37 cellular contexts compared by ENCODE assay signal in genomic region chr10:61814160-61814559, GRCh38.
"Had no signal": no experiment of that assay in that cellular context is flagged by ENCODE, and none has a peak within 500 bp of the region (broad histone marks: within the 10 kb centered on the region; RNA-seq: fewer than 3 reads in every experiment).

No MANE protein-coding gene starts in this region.

- H3K9me3 Mint-ChIP-seq: activated B cell treated with CpG ODN at 0.5 μM for 24 hours; activated CD4-positive, alpha-beta memory T cell treated with anti-CD3 and anti-CD28 coated beads for 36 hours; activated CD8-positive, alpha-beta T cell treated with anti-CD3 and anti-CD28 coated beads for 36 hours; activated naive CD4-positive, alpha-beta T cell treated with anti-CD3 and anti-CD28 coated beads for 36 hours; activated naive CD8-positive, alpha-beta T cell treated with anti-CD3 and anti-CD28 coated beads for 36 hours; activated T-cell treated with anti-CD3 and anti-CD28 coated beads, Interleukin-2, amount 50 U/mL, for 4 hours; activated T-cell treated with anti-CD3 and anti-CD28 coated beads, Interleukin-2, amount 50 U/mL, for 72 hours; activated T-helper 1 cell treated with anti-CD3 and anti-CD28 coated beads, Interleukin-12 subunit alpha, Interleukin-12 subunit beta, Interleukin-2, Interleukin-4 antibody, amounts not matched to agents 30 ng/mL and 10 ng/mL and 1 ng/mL, durations not matched to agents 14 hours and 24 hours and 36 hours; activated T-helper 17 cell treated with anti-CD3 and anti-CD28 coated beads, Interleukin-2, amount 50 U/mL, for 72 hours; central memory CD8-positive, alpha-beta T cell; T-helper 1 cell treated with Interleukin-12 subunit alpha and Interleukin-12 subunit beta and Interleukin-4 antibody, amounts not matched to agents 30 μg/mL and 1 μg/mL, for 36 hours; T-helper 2 cell treated with Interferon-gamma antibody and Interleukin-4, amounts not matched to agents 5 μg/mL and 100 μg/mL, for 36 hours had no signal

- H3K27ac Mint-ChIP-seq: activated B cell treated with CpG ODN at 0.5 μM for 24 hours; activated CD4-positive, alpha-beta memory T cell treated with anti-CD3 and anti-CD28 coated beads for 36 hours; activated CD4-positive, alpha-beta T cell treated with anti-CD3 and anti-CD28 coated beads, Interleukin-2, amount 10 ng/mL, durations not matched to agents 24 days and 14 days; activated CD8-positive, alpha-beta T cell treated with anti-CD3 and anti-CD28 coated beads for 36 hours; activated naive CD4-positive, alpha-beta T cell treated with anti-CD3 and anti-CD28 coated beads for 36 hours; activated naive CD4-positive, alpha-beta T cell treated with anti-CD3 and anti-CD28 coated beads, Interleukin-2, amount 50 U/mL, for 72 hours; activated naive CD8-positive, alpha-beta T cell treated with anti-CD3 and anti-CD28 coated beads for 36 hours; activated T-cell treated with anti-CD3 and anti-CD28 coated beads, Interleukin-2, amount 50 U/mL, for 72 hours; activated T-helper 1 cell treated with anti-CD3 and anti-CD28 coated beads, Interleukin-12 subunit alpha, Interleukin-12 subunit beta, Interleukin-2, Interleukin-4 antibody, amounts not matched to agents 30 ng/mL and 10 ng/mL and 1 ng/mL, durations not matched to agents 14 hours and 24 hours and 36 hours; activated T-helper 17 cell treated with anti-CD3 and anti-CD28 coated beads, Interleukin-2, amount 50 U/mL, for 72 hours; brain; T-helper 1 cell treated with Interleukin-12 subunit alpha and Interleukin-12 subunit beta and Interleukin-4 antibody, amounts not matched to agents 30 μg/mL and 1 μg/mL, for 36 hours had no signal

- H3K4me3 ChIP-seq: adrenal gland, ascending aorta, cardiac muscle cell had no signal

- FAIRE-seq: bronchial epithelial cell, TTC549 had no signal

- DNase-seq: activated B cell treated with CpG ODN at 0.5 μM for 24 hours; activated CD4-positive, alpha-beta memory T cell treated with anti-CD3 and anti-CD28 coated beads for 36 hours; activated CD4-positive, alpha-beta T cell treated with anti-CD3 and anti-CD28 coated beads for 4 hours; activated CD4-positive, alpha-beta T cell treated with anti-CD3 and anti-CD28 coated beads, Interleukin-2, amount 10 ng/mL, durations not matched to agents 24 days and 14 days; activated CD4-positive, alpha-beta T cell treated with anti-CD3 and anti-CD28 coated beads, Interleukin-2, amount 50 U/mL, for 1 hour; activated CD4-positive, alpha-beta T cell treated with anti-CD3 and anti-CD28 coated beads, Interleukin-2, amount 50 U/mL, for 4 hours; activated CD4-positive, CD25-positive, alpha-beta regulatory T cell treated with anti-CD3 and anti-CD28 coated beads, Interleukin-2, amount 50 U/mL, for 72 hours; activated CD8-positive, alpha-beta T cell treated with anti-CD3 and anti-CD28 coated beads for 36 hours; activated effector memory CD4-positive, alpha-beta T cell treated with anti-CD3 and anti-CD28 coated beads, Interleukin-2, amount 50 U/mL, for 16 hours; activated gamma-delta T cell treated with Interleukin-2 at 50 U/mL for 16 hours; activated naive CD4-positive, alpha-beta T cell; activated naive CD4-positive, alpha-beta T cell treated with anti-CD3 and anti-CD28 coated beads for 36 hours; activated naive CD4-positive, alpha-beta T cell treated with anti-CD3 and anti-CD28 coated beads, Interleukin-2, amount 50 U/mL, for 16 hours; activated naive CD8-positive, alpha-beta T cell treated with anti-CD3 and anti-CD28 coated beads for 36 hours; activated T-cell treated with anti-CD3 and anti-CD28 coated beads for 4 hours; activated T-cell treated with anti-CD3 and anti-CD28 coated beads, Interleukin-2, amount 50 U/mL, for 1 hour; activated T-cell treated with anti-CD3 and anti-CD28 coated beads, Interleukin-2, amount 50 U/mL, for 4 hours; activated T-cell treated with anti-CD3 and anti-CD28 coated beads, Interleukin-2, amount 50 U/mL, for 72 hours; adrenal gland; amniotic stem cell; anterior cingulate cortex; caudate nucleus; cerebellar nuclear complex; T-helper 2 cell; T-helper 9 cell had no signal

- H3K36me3 Mint-ChIP-seq: activated CD4-positive, alpha-beta memory T cell treated with anti-CD3 and anti-CD28 coated beads for 36 hours; activated naive CD4-positive, alpha-beta T cell treated with anti-CD3 and anti-CD28 coated beads, Interleukin-2, amount 50 U/mL, for 72 hours; activated naive CD8-positive, alpha-beta T cell treated with anti-CD3 and anti-CD28 coated beads for 36 hours; brain had no signal

- H3K27me3 Mint-ChIP-seq: activated B cell treated with CpG ODN at 0.5 μM for 24 hours had no signal

- H3K36me3 ChIP-seq: adrenal gland, ascending aorta, cardiac muscle cell had no signal

- H3K9me3 ChIP-seq: adrenal gland, ascending aorta had no signal

- H3K4me1 Mint-ChIP-seq: activated B cell treated with CpG ODN at 0.5 μM for 24 hours; activated T-helper 17 cell treated with anti-CD3 and anti-CD28 coated beads, Interleukin-2, amount 50 U/mL, for 72 hours; brain; central memory CD8-positive, alpha-beta T cell had no signal

- ATAC-seq: activated CD8-positive, alpha-beta T cell treated with anti-CD3 and anti-CD28 coated beads for 36 hours; activated naive CD4-positive, alpha-beta T cell treated with anti-CD3 and anti-CD28 coated beads, Interleukin-2, amount 50 U/mL, for 72 hours; activated T-cell treated with anti-CD3 and anti-CD28 coated beads, Interleukin-2, amount 50 U/mL, for 4 hours; activated T-cell treated with anti-CD3 and anti-CD28 coated beads, Interleukin-2, amount 50 U/mL, for 72 hours; activated T-helper 17 cell treated with anti-CD3 and anti-CD28 coated beads, Interleukin-2, amount 50 U/mL, for 72 hours had no signal

- H3K4me1 ChIP-seq: adrenal gland, ascending aorta had no signal

- H3K27me3 ChIP-seq: adrenal gland, ascending aorta, cardiac muscle cell had no signal

- H3K27ac ChIP-seq: adrenal gland, ascending aorta, cardiac muscle cell, VCaP had no signal

- H3K4me3 Mint-ChIP-seq: activated B cell treated with CpG ODN at 0.5 μM for 24 hours; activated CD4-positive, alpha-beta memory T cell treated with anti-CD3 and anti-CD28 coated beads for 36 hours; activated CD4-positive, alpha-beta T cell treated with anti-CD3 and anti-CD28 coated beads, Interleukin-2, amount 10 ng/mL, durations not matched to agents 24 days and 14 days; activated CD8-positive, alpha-beta T cell treated with anti-CD3 and anti-CD28 coated beads for 36 hours; activated naive CD4-positive, alpha-beta T cell treated with anti-CD3 and anti-CD28 coated beads for 36 hours; activated naive CD8-positive, alpha-beta T cell treated with anti-CD3 and anti-CD28 coated beads for 36 hours; activated T-cell treated with anti-CD3 and anti-CD28 coated beads, Interleukin-2, amount 50 U/mL, for 4 hours; activated T-cell treated with anti-CD3 and anti-CD28 coated beads, Interleukin-2, amount 50 U/mL, for 72 hours; activated T-helper 1 cell treated with anti-CD3 and anti-CD28 coated beads, Interleukin-12 subunit alpha, Interleukin-12 subunit beta, Interleukin-2, Interleukin-4 antibody, amounts not matched to agents 30 ng/mL and 10 ng/mL and 1 ng/mL, durations not matched to agents 14 hours and 24 hours and 36 hours; activated T-helper 17 cell treated with anti-CD3 and anti-CD28 coated beads, Interleukin-2, amount 50 U/mL, for 72 hours; brain; central memory CD8-positive, alpha-beta T cell; T-helper 1 cell treated with Interleukin-12 subunit alpha and Interleukin-12 subunit beta and Interleukin-4 antibody, amounts not matched to agents 30 μg/mL and 1 μg/mL, for 36 hours; T-helper 2 cell treated with Interferon-gamma antibody and Interleukin-4, amounts not matched to agents 5 μg/mL and 100 μg/mL, for 36 hours had no signal
